In genomic region chr19:3700242-3701032, GRCh38 we compare ENCODE assay signal across 1 cellular context.
TF ChIP-seq lines count a peak whose summit lies in the region.

PIP5K1C (minus strand) TSS chr19:3700468; CDS start chr19:3700390, 78 bp downstream.

TF ChIP-seq in HepG2, 621 proteins besides CTCF, POLR2A, EP300 and RAD21 (continued from another document and continues in another):
- TF ChIP-seq ZBTB37 (CRISPR knock-in tag; IDR thresholded peaks at IDR 0.05) (no peak), ZSCAN21 (CRISPR knock-in tag; IDR thresholded peaks at IDR 0.05; ENCODE audit: borderline replicate concordance) (no peak), RNF219 (CRISPR knock-in tag; IDR thresholded peaks at IDR 0.05) (no peak), POLR2AphosphoS5 (IDR thresholded peaks at IDR 0.05; ENCODE audit: low read depth, low read length) (no peak), PAX8 (CRISPR knock-in tag; IDR thresholded peaks at IDR 0.05; ENCODE audit: borderline replicate concordance) (no peak), DRAP1 (CRISPR knock-in tag; IDR thresholded peaks at IDR 0.05) (peak; percentile 59; the same call in 1 of the 2 replicates), ZNF572 (CRISPR knock-in tag; IDR thresholded peaks at IDR 0.05) (no peak), ZNF232 (CRISPR knock-in tag; IDR thresholded peaks at IDR 0.05; ENCODE audit: borderline replicate concordance) (no peak), NBN (conservative IDR thresholded peaks at IDR 0.05) (no peak), ZBTB10 (CRISPR knock-in tag; IDR thresholded peaks at IDR 0.05; ENCODE audit: borderline replicate concordance) (no peak), MAFF (IDR thresholded peaks at IDR 0.05; ENCODE audit: low read depth, low read length) (no peak), KIAA2018 (CRISPR knock-in tag; IDR thresholded peaks at IDR 0.05; ENCODE audit: borderline replicate concordance) (no peak), RERE (CRISPR knock-in tag; IDR thresholded peaks at IDR 0.05; ENCODE audit: low read depth) (no peak), LBX2 (CRISPR knock-in tag; IDR thresholded peaks at IDR 0.05; ENCODE audit: borderline replicate concordance) (no peak), MEIS2 (CRISPR knock-in tag; IDR thresholded peaks at IDR 0.05) (no peak), ZNF562 (CRISPR knock-in tag; IDR thresholded peaks at IDR 0.05; ENCODE audit: borderline replicate concordance) (no peak), HMG20B (CRISPR knock-in tag; conservative IDR thresholded peaks at IDR 0.05) (no peak), ZNF20 (CRISPR knock-in tag; IDR thresholded peaks at IDR 0.05) (no peak), MEIS1 (CRISPR knock-in tag; IDR thresholded peaks at IDR 0.05; ENCODE audit: borderline replicate concordance) (peak; percentile 31; the same call in 1 of the 2 replicates), MXD4 (CRISPR knock-in tag; IDR thresholded peaks at IDR 0.05) (no peak), ZNF546 (CRISPR knock-in tag; conservative IDR thresholded peaks at IDR 0.05) (no peak), CHD2 (IDR thresholded peaks at IDR 0.05; ENCODE audit: low read depth, low read length) (no peak), SMC3 (IDR thresholded peaks at IDR 0.05; ENCODE audit: low read length) (no peak), ZXDC (CRISPR knock-in tag; IDR thresholded peaks at IDR 0.05) (no peak), CCDC6 (CRISPR knock-in tag; IDR thresholded peaks at IDR 0.05) (0 out of 2 replicates have a peak, but pooled peaks have one; percentile 27), HNF4G (IDR thresholded peaks at IDR 0.05; ENCODE audit: borderline replicate concordance, low read depth, low read length) (no peak), HNF4G (CRISPR knock-in tag; IDR thresholded peaks at IDR 0.05; ENCODE audit: borderline replicate concordance, low read depth) (no peak), ZNF704 (CRISPR knock-in tag; IDR thresholded peaks at IDR 0.05; ENCODE audit: borderline replicate concordance) (no peak)
